In the genomic region with DNA sequence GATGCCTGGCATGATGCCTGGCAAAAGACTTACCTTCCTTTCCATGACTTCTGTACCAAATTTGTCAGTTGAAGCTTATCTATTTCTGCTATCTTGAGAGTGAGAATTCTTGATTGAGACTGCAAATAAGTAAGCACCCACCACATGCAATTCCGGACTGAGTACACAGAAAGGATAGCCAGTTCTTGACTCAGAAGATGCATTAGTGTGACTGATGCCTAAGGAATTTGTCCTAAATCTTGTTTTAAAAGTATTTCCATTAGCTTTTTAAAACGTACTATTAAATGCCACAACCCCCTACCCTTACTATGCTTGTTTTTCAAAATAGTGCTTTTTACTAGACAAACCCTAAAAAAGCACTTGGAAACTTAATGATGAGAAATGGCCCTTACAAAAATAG, we compare ENCODE assay signal across 12 cellular contexts. TPM values are rescaled to one million over a fixed set of nuclear protein-coding genes. Genes with fewer than 3 reads are reported as not detected.
DNase-seq lines count a peak whose midpoint lies in the region; ATAC-seq and TF ChIP-seq lines count a peak whose summit lies in the region.
"Had no signal": no experiment of that assay in that cellular context is flagged by ENCODE, and none has a peak within 500 bp of the region (broad histone marks: within the 10 kb centered on the region; RNA-seq: fewer than 3 reads in every experiment).

No MANE protein-coding gene starts in this region.

- CTCF ChIA-PET in activated naive CD4-positive, alpha-beta T cell treated with anti-CD3 and anti-CD28 coated beads for 36 hours (lab: Charles Lee) = no interaction called here

- H3K27ac ChIP-seq in spleen = peak overlapping the region in 6 of 8 donors; percentile 10 to 55 (median 43)

- no peak for TF ChIP-seq POLR2A in spleen (IDR thresholded peaks at IDR 0.05)

- WGBS in spleen, 5 donors = 59 to 85% (median 76%) methylated on average over 2 of the region's 2 CpGs

- peaks cover 0 to 30% (median 3%) of the 10 kb centered on the region in 6 donors for H3K36me3 ChIP-seq in spleen

- TF ChIP-seq CTCF in WI38 (IDR thresholded peaks at IDR 0.05; ENCODE audit: low read depth, low read length) = no peak
- TF ChIP-seq CTCF in foreskin fibroblast (IDR thresholded peaks at IDR 0.05; ENCODE audit: low read depth, low read length) = no peak
- TF ChIP-seq CTCF in spleen (IDR thresholded peaks at IDR 0.05 in 8 of 11, conservative IDR thresholded peaks at IDR 0.05 in 3 of 11) = no peak

- no peaks in the 10 kb centered on the region for H3K9me3 ChIP-seq in spleen

- no peaks in the 10 kb centered on the region for H3K4me1 Mint-ChIP-seq in activated naive CD4-positive, alpha-beta T cell treated with anti-CD3 and anti-CD28 coated beads for 36 hours (ENCODE audit: low read depth)

- peaks cover 1% of the 10 kb centered on the region for H3K36me3 Mint-ChIP-seq in activated naive CD4-positive, alpha-beta T cell treated with anti-CD3 and anti-CD28 coated beads for 36 hours (ENCODE audit: low read depth)

- ATAC-seq in GM18511 (IDR thresholded peaks at IDR 0.05; ENCODE audit: unreplicated experiment) = no peak

- no peak overlapping the region for H3K27ac Mint-ChIP-seq in activated naive CD4-positive, alpha-beta T cell treated with anti-CD3 and anti-CD28 coated beads for 36 hours

- H3K9me3 Mint-ChIP-seq in activated naive CD4-positive, alpha-beta T cell treated with anti-CD3 and anti-CD28 coated beads for 36 hours = no peaks in the 10 kb centered on the region
- H3K9me3 Mint-ChIP-seq: nephron progenitor cell had no signal

- H3K4me1 ChIP-seq in spleen = peaks cover 0 to 8% (median 0%) of the 10 kb centered on the region in 6 donors

- peak; percentile 41 for DNase-seq in GM04504 (ENCODE audit: low read depth)
- DNase-seq in foreskin fibroblast = peak; percentile 72 to 82
- no peak for DNase-seq in spleen
- no peak for DNase-seq in activated naive CD4-positive, alpha-beta T cell treated with anti-CD3 and anti-CD28 coated beads for 36 hours
- no peak for DNase-seq in NOMO-1 (lab: John Stamatoyannopoulos, UW; ENCODE audit: unreplicated experiment in 2 of 2)
- no peak for DNase-seq in activated T-cell treated with anti-CD3 and anti-CD28 coated beads for 4 hours
- DNase-seq: hippocampal formation, NCI-H510A treated with DMSO at 0.1 percent for 48 hours, nephron progenitor cell had no signal

- H3K27me3 ChIP-seq in spleen (replicated peaks in 1 of 7) = no peaks in the 10 kb centered on the region

- no peak overlapping the region for H3K4me3 Mint-ChIP-seq in activated naive CD4-positive, alpha-beta T cell treated with anti-CD3 and anti-CD28 coated beads for 36 hours
- H3K4me3 Mint-ChIP-seq: nephron progenitor cell had no signal

- intact Hi-C loops in spleen (cut with DNase I; ENCODE audit: low total_unique reads) = no loop called here
- intact Hi-C loops in activated naive CD4-positive, alpha-beta T cell treated with anti-CD3 and anti-CD28 coated beads for 36 hours (cut with micrococcal nuclease) = no loop called here

- H3K4me3 ChIP-seq in WI38 (ENCODE audit: low read depth, low read length) = peak overlapping the region; percentile 26; the same call in 1 of the 2 replicates
- H3K4me3 ChIP-seq in foreskin fibroblast (ENCODE audit: low read depth in 1 of 2, low read length in 2 of 2) = peak overlapping the region in 1 of 2 donors; percentile 13
- H3K4me3 ChIP-seq in spleen = no peak overlapping the region

- no peaks in the 10 kb centered on the region for H3K27me3 Mint-ChIP-seq in activated naive CD4-positive, alpha-beta T cell treated with anti-CD3 and anti-CD28 coated beads for 36 hours (ENCODE audit: low read depth)

RNA-seq across cellular contexts. Expression of a gene that starts 0.5 kb away (rescaled TPM):
- 1 to 10 TPM in 5 of 7 donors, under 1 TPM in 2; 0.39 to 4.3 (median 1.8) TPM for total RNA-seq in spleen
- polyA plus RNA-seq in spleen = under 1 TPM; 0.13 to 0.26 (median 0.18) TPM
- total RNA-seq in activated naive CD4-positive, alpha-beta T cell treated with anti-CD3 and anti-CD28 coated beads for 36 hours = not detected
- total RNA-seq: activated CD8-positive, alpha-beta memory T cell treated with anti-CD3 and anti-CD28 coated beads for 36 hours had no signal

RNA-seq across cellular contexts. Expression of a gene that starts 54.6 kb away (rescaled TPM):
- total RNA-seq in spleen = 10 to 100 TPM in 1 of 7 donors, 1 to 10 TPM in 6; 5.3 to 12.7 (median 7.9) TPM
- polyA plus RNA-seq in spleen = 1 to 10 TPM; 3.0 to 3.7 (median 3.2) TPM
- total RNA-seq in activated naive CD4-positive, alpha-beta T cell treated with anti-CD3 and anti-CD28 coated beads for 36 hours = 10 to 100 TPM; 16.9 to 17.6 TPM

Comparison
In these comparisons a context has a peak if more than half of its experiments do, and no peak if none do; other contexts are left out.
1. DNase-seq: peak in GM04504 (single experiment) and foreskin fibroblast (2 of 2); none in spleen (single experiment), activated naive CD4-positive, alpha-beta T cell treated with anti-CD3 and anti-CD28 coated beads for 36 hours (single experiment), NOMO-1 (0 of 2) and activated T-cell treated with anti-CD3 and anti-CD28 coated beads for 4 hours (single experiment).